8 cellular contexts compared by ENCODE assay signal in genomic region chr9:34379334-34380033, GRCh38. TPM values are rescaled to one million over a fixed set of nuclear protein-coding genes. Genes with fewer than 3 reads are reported as not detected.
DNase-seq lines count a peak whose midpoint lies in the region; ATAC-seq and TF ChIP-seq lines count a peak whose summit lies in the region.

No MANE protein-coding gene starts in this region.

- H3K36me3 ChIP-seq in right lobe of liver: no peaks in the 10 kb centered on the region

- H3K27me3 ChIP-seq in right lobe of liver: no peaks in the 10 kb centered on the region

- DNase-seq in DMS79 (lab: John Stamatoyannopoulos, UW) (peak; percentile 78), NCI-H526 (lab: John Stamatoyannopoulos, UW) (peak; percentile 85 to 90), dermis microvascular lymphatic vessel endothelial cell (ENCODE audit: low read depth in 2 of 2) (peak; percentile 57 to 85), right lobe of liver (peak; percentile 85 to 91 (median 90))
- DNase-seq in activated CD4-positive, alpha-beta T cell treated with anti-CD3 and anti-CD28 coated beads, Interleukin-2, amount 50 U/mL, for 1 hour: peak; percentile 91
- DNase-seq in stimulated activated CD4-positive, alpha-beta T cell treated with anti-CD3 and anti-CD28 coated beads, Interleukin-2, amount 100 ng/mL, for 48 hours: peak; percentile 92 to 93

- H3K9me3 ChIP-seq in right lobe of liver: no peaks in the 10 kb centered on the region

- H3K4me3 ChIP-seq in right lobe of liver: peak overlapping the region; percentile 45 to 61 (median 48)

- ATAC-seq in HG03139 (IDR thresholded peaks at IDR 0.05; ENCODE audit: unreplicated experiment) (peak; percentile 37), right lobe of liver (peak; percentile 50 to 61 (median 53)), GM21381 (IDR thresholded peaks at IDR 0.05; ENCODE audit: unreplicated experiment) (no peak)

- TF ChIP-seq POLR2A in right lobe of liver (IDR thresholded peaks at IDR 0.05): no peak

- H3K4me1 ChIP-seq in right lobe of liver: peaks cover 0 to 32% (median 7%) of the 10 kb centered on the region in 4 donors

- TF ChIP-seq CTCF in right lobe of liver (IDR thresholded peaks at IDR 0.05): peak; percentile 98 to 99 (median 98)

- peak overlapping the region in 1 of 3 donors; percentile 18 for H3K27ac ChIP-seq in right lobe of liver

- WGBS in right lobe of liver (ENCODE audit: insufficient coverage, low coverage, low lambda C conversion rate, missing lambda C conversion rate): 4% methylated on average over 29 of the region's 35 CpGs

- intact Hi-C loops in right lobe of liver (cut with DNase I): loop anchor here in 1 of 2 donors (5.0 kb wide), 1 partner anchor 47 kb away; no protein-coding TSS in a partner anchor

RNA-seq across cellular contexts. Expression of gene MYORG, which starts 2.8 kb away (rescaled TPM):
- total RNA-seq in dermis microvascular lymphatic vessel endothelial cell (2.4 and 3.2 TPM in 2 replicates), right lobe of liver (10 to 100 TPM; 27.1 to 73.6 (median 36.0) TPM)

RNA-seq across cellular contexts. Expression of gene NUDT2, which starts 50.1 kb away (rescaled TPM):
- total RNA-seq in dermis microvascular lymphatic vessel endothelial cell: 30.2 and 32.6 TPM in 2 replicates
- total RNA-seq in right lobe of liver: 10 to 100 TPM in 4 of 6 experiments, 1 to 10 TPM in 2; 4.9 to 13.7 (median 11.2) TPM

RNA-seq across cellular contexts. Expression of gene KIF24, which starts 50.4 kb away (rescaled TPM):
- total RNA-seq in dermis microvascular lymphatic vessel endothelial cell (1.6 and 2.1 TPM in 2 replicates), right lobe of liver (under 1 TPM; 0.14 to 0.74 (median 0.24) TPM)
